ENCODE assay signal across 1 cellular context in the genomic region with DNA sequence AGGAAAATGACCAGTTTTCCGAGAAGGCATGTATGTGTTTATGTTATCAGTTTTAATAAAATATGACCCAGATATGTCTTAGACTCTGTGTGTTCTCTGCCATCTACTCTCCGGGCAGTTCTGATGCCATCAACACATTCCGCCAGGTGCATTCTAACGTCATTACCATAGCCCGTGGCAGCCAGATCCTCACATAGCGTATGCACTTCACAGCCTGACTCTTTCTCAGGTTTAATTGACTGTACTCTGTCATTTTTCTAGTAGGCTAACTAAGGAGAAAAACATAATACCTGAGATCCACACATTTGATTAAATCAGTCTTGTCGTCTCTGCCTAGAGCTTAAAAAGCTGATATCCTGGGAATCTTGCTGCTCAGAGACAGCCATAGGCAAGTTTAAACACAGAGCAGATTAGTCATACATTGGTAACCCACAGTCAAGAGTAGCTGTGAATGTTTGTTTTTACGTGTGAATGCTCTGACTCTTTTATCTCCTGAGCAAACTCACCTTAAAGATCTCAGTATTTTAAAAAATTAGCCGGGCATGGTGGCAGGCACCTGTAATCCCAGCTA.
TF ChIP-seq lines count a peak whose summit lies in the region.

No MANE protein-coding gene starts in this region.

TF ChIP-seq in IMR-90, 13 proteins besides CTCF, POLR2A, EP300 and RAD21 (continued from another document):
- TF ChIP-seq MAZ (IDR thresholded peaks at IDR 0.05; ENCODE audit: borderline replicate concordance, low read depth, low read length) (no peak), CEBPB (IDR thresholded peaks at IDR 0.05; ENCODE audit: low read depth, low read length) (no peak), ELK1 (IDR thresholded peaks at IDR 0.05; ENCODE audit: borderline replicate concordance, low read depth, low read length) (no peak), NFE2L2 (IDR thresholded peaks at IDR 0.05; ENCODE audit: low read depth, low read length) (no peak), FOS (IDR thresholded peaks at IDR 0.05; ENCODE audit: low read depth, low read length) (no peak), RCOR1 (IDR thresholded peaks at IDR 0.05; ENCODE audit: insufficient replicate concordance, low read length) (no peak), RFX5 (IDR thresholded peaks at IDR 0.05; ENCODE audit: low read depth, low read length) (no peak), USF2 (IDR thresholded peaks at IDR 0.05; ENCODE audit: low read depth, low read length) (no peak), BHLHE40 (IDR thresholded peaks at IDR 0.05; ENCODE audit: low read depth, low read length) (no peak), CHD1 (IDR thresholded peaks at IDR 0.05; ENCODE audit: low read depth, low read length) (no peak), SMC3 (IDR thresholded peaks at IDR 0.05; ENCODE audit: low read depth, low read length) (no peak)
